ENCODE assay signal across 11 cellular contexts in the genomic region with DNA sequence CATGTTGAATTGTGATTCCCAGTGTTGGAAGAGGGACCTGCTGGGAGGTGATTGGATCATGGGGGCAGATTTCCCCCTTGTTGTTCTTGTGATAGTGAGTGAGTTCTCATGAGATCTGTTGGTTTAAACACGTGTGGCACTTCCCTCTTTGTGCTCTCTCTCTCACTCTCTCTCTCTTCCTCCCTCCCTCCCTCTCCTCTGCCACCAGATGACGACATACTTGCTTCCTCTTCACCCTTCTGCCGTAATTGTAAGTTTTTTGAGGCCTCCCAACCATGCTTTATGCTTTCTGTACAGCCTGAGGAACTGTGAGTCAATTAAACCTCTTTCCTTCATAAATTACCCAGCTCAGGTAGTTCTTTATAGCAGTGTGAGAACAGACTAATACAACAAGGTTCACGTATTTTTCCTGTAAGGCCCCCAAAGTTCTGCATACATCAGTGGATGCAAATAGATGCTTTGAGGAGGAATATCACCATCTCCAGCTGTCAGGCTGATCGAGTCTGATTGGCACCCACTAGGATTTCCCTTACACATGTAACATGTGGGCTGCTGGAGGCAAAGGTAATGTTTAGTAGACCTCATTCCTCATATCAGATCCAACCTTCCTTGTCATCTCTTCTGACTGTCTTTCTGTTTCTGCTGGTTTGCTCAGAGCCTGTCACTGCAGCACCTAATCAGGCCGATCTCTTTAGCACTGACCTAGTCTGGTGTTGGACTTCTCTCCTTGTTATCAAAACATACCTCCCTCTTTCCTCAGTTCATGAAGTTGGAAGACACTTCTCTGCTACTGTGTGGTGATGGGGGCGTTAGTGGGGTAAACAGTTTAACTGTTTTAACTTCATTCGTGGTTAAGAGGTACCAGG. TPM values are rescaled to one million over a fixed set of nuclear protein-coding genes. Genes with fewer than 3 reads are reported as not detected.
A peak's percentile ranks its signal among the peaks of the same experiment; 100 is the strongest.
DNase-seq lines count a peak whose midpoint lies in the region; ATAC-seq and FAIRE-seq lines count a peak whose summit lies in the region.
"Had no signal": no experiment of that assay in that cellular context is flagged by ENCODE, and none has a peak within 500 bp of the region (broad histone marks: within the 10 kb centered on the region; RNA-seq: fewer than 3 reads in every experiment).

No MANE protein-coding gene starts in this region.

- no peak overlapping the region for H3K4me2 ChIP-seq in neuronal stem cell (ENCODE audit: insufficient read depth, low read length, poor library complexity, severe bottlenecking)

- no peak overlapping the region for H3K27ac ChIP-seq in neuronal stem cell (replicated peaks; ENCODE audit: low read length)

- no peaks in the 10 kb centered on the region for H3K36me3 ChIP-seq in neuronal stem cell (replicated peaks in 1 of 2; ENCODE audit: control insufficient read depth in 2 of 2, insufficient read depth in 2 of 2, low read length in 2 of 2)

- peak overlapping the region; percentile 57 for H2AFZ ChIP-seq in neuronal stem cell (ENCODE audit: low read length)

- no peak for FAIRE-seq in RCC 7860 (lab: Jason Lieb, UNC)
- FAIRE-seq: keratinocyte had no signal

- ATAC-seq in HG03175 (IDR thresholded peaks at IDR 0.05; ENCODE audit: unreplicated experiment): peak; percentile 56
- no peak for ATAC-seq in HG02981 (IDR thresholded peaks at IDR 0.05; ENCODE audit: unreplicated experiment)

- no peak overlapping the region for H3K9ac ChIP-seq in neuronal stem cell (ENCODE audit: low read depth, low read length, poor library complexity)

- no peak overlapping the region for H3K18ac ChIP-seq in neuronal stem cell (ENCODE audit: low read length)

- no peak overlapping the region for H2BK5ac ChIP-seq in neuronal stem cell (ENCODE audit: low read length)

- H3K79me1 ChIP-seq in neuronal stem cell (ENCODE audit: low read depth, low read length): no peaks in the 10 kb centered on the region

- no peak overlapping the region for H4K91ac ChIP-seq in neuronal stem cell (ENCODE audit: low read depth, low read length, poor library complexity)

- no peak overlapping the region for H3K23ac ChIP-seq in neuronal stem cell (ENCODE audit: low read depth, low read length, poor library complexity)

- no peak overlapping the region for H4K8ac ChIP-seq in neuronal stem cell (ENCODE audit: low read depth, low read length)

- no peak overlapping the region for H2BK120ac ChIP-seq in neuronal stem cell (ENCODE audit: low read depth, low read length)

- no peaks in the 10 kb centered on the region for H3K9me3 ChIP-seq in neuronal stem cell (replicated peaks in 1 of 2; ENCODE audit: control insufficient read depth in 2 of 2, insufficient read depth in 1 of 2, low read depth in 1 of 2, low read length in 2 of 2)

- peaks cover under 1 to 1% of the 10 kb centered on the region in 2 donors for H3K4me1 ChIP-seq in neuronal stem cell (ENCODE audit: control insufficient read depth in 2 of 2, insufficient read depth in 1 of 2, low read depth in 1 of 2, low read length in 2 of 2)

- H3K27me3 ChIP-seq in neuronal stem cell (ENCODE audit: control insufficient read depth in 3 of 3, insufficient read depth in 3 of 3, low read depth in 1 of 3, low read length in 3 of 3): peaks cover 0 to 3% (median 0%) of the 10 kb centered on the region in 3 experiments

- H3K4me3 ChIP-seq in neuronal stem cell (ENCODE audit: low read length in 2 of 2): no peak overlapping the region

- no peak overlapping the region for H3K4ac ChIP-seq in neuronal stem cell (ENCODE audit: low read length)

- DNase-seq in SK-N-DZ (ENCODE audit: low spot score) (peak; percentile 30), neuronal stem cell (ENCODE audit: low spot score) (no peak), islet precursor cell (no peak), RCC 7860 (ENCODE audit: low spot score) (no peak), C1 segment of cervical spinal cord (lab: John Stamatoyannopoulos, UW) (no peak)
- DNase-seq in activated gamma-delta T cell treated with anti-CD3 and anti-CD28 coated beads, Interleukin-2, amount 50 U/mL, for 16 hours (ENCODE audit: low read depth): peak; percentile 25
- DNase-seq: effector CD4-positive, alpha-beta T cell; NCI-H1048 had no signal

- no CpG with 5 or more reads among the region's 8 CpGs for WGBS in neuronal stem cell (ENCODE audit: extremely low coverage in 2 of 2, insufficient read length in 2 of 2, insufficient replicate concordance in 1 of 2), 2 donors

- H2BK15ac ChIP-seq in neuronal stem cell (ENCODE audit: low read length): no peak overlapping the region

- H2BK12ac ChIP-seq in neuronal stem cell (ENCODE audit: low read length): no peak overlapping the region

- H3K14ac ChIP-seq in neuronal stem cell (ENCODE audit: low read length): no peak overlapping the region

- H2AK5ac ChIP-seq in neuronal stem cell (ENCODE audit: low read depth, low read length): no peak overlapping the region

RNA-seq across cellular contexts. Expression of gene BACH2, which starts 54.3 kb away (rescaled TPM):
- polyA plus RNA-seq in SK-N-DZ (2014; cell fraction: cytosol; rRNA removed): 1.7 and 3.7 TPM in 2 replicates
- 0.84 and 1.5 TPM in 2 replicates for polyA plus RNA-seq in SK-N-DZ (2014; cell fraction: nucleus; rRNA removed)
- polyA plus RNA-seq in neuronal stem cell (2013, experiment 1 of 2): 6.1 TPM
- 5.8 TPM for polyA plus RNA-seq in neuronal stem cell (2013, experiment 2 of 2)

Comparison
In these comparisons a context has a peak if more than half of its experiments do, and no peak if none do; other contexts are left out.
1. DNase-seq: peak in SK-N-DZ (single experiment) and activated gamma-delta T cell treated with anti-CD3 and anti-CD28 coated beads, Interleukin-2, amount 50 U/mL, for 16 hours (single experiment); none in neuronal stem cell (single experiment), islet precursor cell (single experiment), RCC 7860 (single experiment) and C1 segment of cervical spinal cord (0 of 14).